11 cellular contexts compared by ENCODE assay signal in the genomic region with DNA sequence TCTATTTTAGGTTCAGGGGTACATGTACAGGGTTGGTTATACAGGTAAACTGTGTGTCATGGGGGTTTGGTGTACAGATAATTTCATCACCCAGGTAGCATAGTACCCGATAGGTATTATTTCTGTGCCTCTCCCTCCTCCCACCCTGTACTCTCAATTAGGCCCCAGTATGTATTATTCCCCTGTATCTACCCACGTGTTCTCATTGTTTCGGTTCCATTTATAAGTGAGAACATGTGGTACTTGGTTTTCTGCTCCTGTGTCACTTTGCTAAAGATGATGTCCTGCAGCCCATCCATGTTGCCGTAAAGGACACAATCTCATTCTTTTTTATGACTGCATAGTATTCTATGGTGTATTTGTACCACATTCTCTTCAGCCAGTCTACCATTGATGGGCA.
"Had no signal": no experiment of that assay in that cellular context is flagged by ENCODE, and none has a peak within 500 bp of the region (broad histone marks: within the 10 kb centered on the region; RNA-seq: fewer than 3 reads in every experiment).

No MANE protein-coding gene starts in this region.

- H3K9me3 ChIP-seq: HAP-1 had no signal

- H3K4me1 ChIP-seq: HAP-1 had no signal

- H3K4me2 ChIP-seq: GM23338 had no signal

- H2AFZ ChIP-seq: GM23248, GM23338 had no signal

- H3K36me3 ChIP-seq: HAP-1 had no signal

- ATAC-seq: GM23338, HCT116 had no signal

- H3K9ac ChIP-seq: GM23248 had no signal

- DNase-seq: GM23248, GOT3, H7, H9, HCEC 1CT, HFFc6 had no signal

- FAIRE-seq: H1, H54 had no signal

- H3K4me3 ChIP-seq: GM23248, GM23338, HAP-1 had no signal

- H3K27ac ChIP-seq: GM23248 had no signal
